Comparison of ENCODE assay signal across 23 cellular contexts in the genomic region with DNA sequence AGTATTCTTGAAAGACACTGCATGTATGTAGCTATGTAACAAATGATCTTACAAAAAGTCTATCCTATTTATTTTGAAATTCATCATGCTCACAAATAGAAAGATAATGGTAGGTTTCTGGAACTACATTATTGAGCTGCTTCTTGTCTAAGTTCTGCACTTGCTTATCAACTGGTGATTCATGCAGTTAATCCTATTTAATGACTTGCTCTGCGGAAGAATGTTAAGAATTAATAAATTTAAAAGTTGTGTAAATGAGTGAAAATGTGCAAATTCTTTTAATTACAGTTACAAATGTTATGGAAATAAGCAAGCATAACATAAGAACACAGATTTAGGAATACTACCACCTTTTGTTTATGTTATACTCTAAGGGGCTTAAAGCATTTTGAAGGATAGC.
"Had no signal": no experiment of that assay in that cellular context is flagged by ENCODE, and none has a peak within 500 bp of the region (broad histone marks: within the 10 kb centered on the region; RNA-seq: fewer than 3 reads in every experiment).

No MANE protein-coding gene starts in this region.

- DNase-seq: cortex of kidney; effector memory CD8-positive, alpha-beta T cell; erythroblast; esophagus squamous epithelium; mucosa of descending colon; naive B cell; pancreas; retina; right lobe of liver; stimulated activated CD4-positive, alpha-beta T cell treated with anti-CD3 and anti-CD28 coated beads, Interleukin-2, amount 100 ng/mL, for 24 hours; stimulated activated CD4-positive, alpha-beta T cell treated with anti-CD3 and anti-CD28 coated beads, Interleukin-4, amount 100 ng/mL, for 24 hours; stimulated activated naive CD4-positive, alpha-beta T cell treated with Interleukin-2 at 50 U/mL for 16 hours; stomach; thyroid gland; trophoblast cell had no signal

- ATAC-seq: effector memory CD8-positive, alpha-beta T cell; left lobe of liver; mucosa of descending colon; natural killer cell treated with Interleukin-12 subunit alpha and Interleukin-12 subunit beta and Interleukin-15 and Interleukin-18, amount 100 ng/mL, for 72 hours; pancreas; right lobe of liver; stimulated activated effector memory CD8-positive, alpha-beta T cell treated with anti-CD3 and anti-CD28 coated beads, Interleukin-12 subunit alpha, Interleukin-12 subunit beta, amount 100 ng/mL, for 72 hours had no signal

- H3K4me3 ChIP-seq: esophagus squamous epithelium, lung, mucosa of descending colon, pancreas, right lobe of liver, stomach, thyroid gland, vagina had no signal

- H3K27me3 ChIP-seq: esophagus squamous epithelium, neutrophil, pancreas, right lobe of liver, stomach, thyroid gland, vagina had no signal

- H3K4me1 ChIP-seq: esophagus squamous epithelium, pancreas, right lobe of liver, stomach, thyroid gland, vagina had no signal

- H3K9me3 ChIP-seq: esophagus squamous epithelium, mucosa of descending colon, neutrophil, pancreas, right lobe of liver, stomach, thyroid gland, vagina had no signal

- H3K36me3 ChIP-seq: esophagus squamous epithelium, neutrophil, pancreas, right lobe of liver, thyroid gland, vagina had no signal

- FAIRE-seq: endometrium, keratinocyte had no signal

- H3K27ac ChIP-seq: esophagus squamous epithelium, neutrophil, pancreas, right lobe of liver, stomach, thyroid gland, vagina had no signal
